24 cellular contexts compared by ENCODE assay signal in genomic region chr3:132325634-132326033, GRCh38. TPM values are rescaled to one million over a fixed set of nuclear protein-coding genes. Genes with fewer than 3 reads are reported as not detected.
A peak's percentile ranks its signal among the peaks of the same experiment; 100 is the strongest.
DNase-seq lines count a peak whose midpoint lies in the region; ATAC-seq and TF ChIP-seq lines count a peak whose summit lies in the region.
"Had no signal": no experiment of that assay in that cellular context is flagged by ENCODE, and none has a peak within 500 bp of the region (broad histone marks: within the 10 kb centered on the region; RNA-seq: fewer than 3 reads in every experiment).

No MANE protein-coding gene starts in this region.

- no peak overlapping the region for H3K14ac ChIP-seq in trophoblast cell (ENCODE audit: low read length)

- H2BK5ac ChIP-seq in trophoblast cell (ENCODE audit: low read depth, low read length, poor library complexity) = no peak overlapping the region

- H3K4me1 ChIP-seq in body of pancreas (peaks cover 24% of the 10 kb centered on the region), trophoblast cell (ENCODE audit: control insufficient read depth in 1 of 2, insufficient read depth in 2 of 2, low read length in 2 of 2) (peaks cover 0 to 3% of the 10 kb centered on the region in 2 experiments), MM.1S (ENCODE audit: low read length) (no peaks in the 10 kb centered on the region), right lobe of liver (no peaks in the 10 kb centered on the region)
- H3K4me1 ChIP-seq: Caco-2, esophagus muscularis mucosa had no signal

- H3K4me2 ChIP-seq in trophoblast cell (ENCODE audit: low read length) = no peak overlapping the region
- no peak overlapping the region for H3K4me2 ChIP-seq in MM.1S (ENCODE audit: low read depth, low read length)

- no peak overlapping the region for H4K91ac ChIP-seq in trophoblast cell (ENCODE audit: low read depth, low read length)

- 58 to 64% methylated on average over 2 of the region's 2 CpGs for WGBS in body of pancreas, 2 donors
- no CpG with 5 or more reads among the region's 2 CpGs for WGBS in trophoblast cell (ENCODE audit: extremely low coverage, insufficient coverage, insufficient read length)
- WGBS in right lobe of liver (ENCODE audit: insufficient coverage, low coverage, low lambda C conversion rate, missing lambda C conversion rate) = 57% methylated on average over 2 of the region's 2 CpGs

- no peak for DNase-seq in body of pancreas
- no peak for DNase-seq in trophoblast cell
- DNase-seq in hepatic stellate cell (ENCODE audit: low spot score) = no peak
- no peak for DNase-seq in MM.1S
- no peak for DNase-seq in right lobe of liver
- DNase-seq: activated CD8-positive, alpha-beta memory T cell treated with anti-CD3 and anti-CD28 coated beads for 24 hours; Caco-2; effector CD8-positive, alpha-beta T cell; HFFc6; NCI-H2029; NCI-H510A; occipital lobe; Right ventricle myocardium superior; stimulated activated naive CD4-positive, alpha-beta T cell had no signal

- H3K27me3 ChIP-seq in body of pancreas = no peaks in the 10 kb centered on the region
- H3K27me3 ChIP-seq in trophoblast cell (ENCODE audit: insufficient read depth, low read length) = no peaks in the 10 kb centered on the region
- no peaks in the 10 kb centered on the region for H3K27me3 ChIP-seq in MM.1S (replicated peaks; ENCODE audit: insufficient read depth, low read length)
- no peaks in the 10 kb centered on the region for H3K27me3 ChIP-seq in right lobe of liver
- H3K27me3 ChIP-seq: esophagus muscularis mucosa, tibial nerve had no signal

- ATAC-seq in GM19043 (IDR thresholded peaks at IDR 0.05; ENCODE audit: low read depth, unreplicated experiment) = peak; percentile 42
- peak; percentile 47 for ATAC-seq in HG03175 (IDR thresholded peaks at IDR 0.05; ENCODE audit: unreplicated experiment)
- peak; percentile 39 for ATAC-seq in body of pancreas
- no peak for ATAC-seq in GM18502 (IDR thresholded peaks at IDR 0.05; ENCODE audit: poor library complexity, unreplicated experiment)
- no peak for ATAC-seq in right lobe of liver
- ATAC-seq: left lobe of liver, sciatic nerve had no signal

- no peak overlapping the region for H2BK12ac ChIP-seq in trophoblast cell (ENCODE audit: low read length)

- H2AK5ac ChIP-seq in trophoblast cell (ENCODE audit: low read length) = no peak overlapping the region

- no peaks in the 10 kb centered on the region for H3K36me3 ChIP-seq in body of pancreas (replicated peaks in 1 of 2; ENCODE audit: insufficient read depth in 1 of 2, low read depth in 2 of 2)
- peaks cover 1 to 5% of the 10 kb centered on the region in 2 experiments for H3K36me3 ChIP-seq in trophoblast cell (ENCODE audit: control insufficient read depth in 1 of 2, insufficient read depth in 2 of 2, low read length in 2 of 2)
- H3K36me3 ChIP-seq in MM.1S (replicated peaks; ENCODE audit: insufficient read depth, low read length) = no peaks in the 10 kb centered on the region
- no peaks in the 10 kb centered on the region for H3K36me3 ChIP-seq in right lobe of liver
- H3K36me3 ChIP-seq: esophagus muscularis mucosa, tibial nerve had no signal

- no peak overlapping the region for H4K8ac ChIP-seq in trophoblast cell (ENCODE audit: low read depth, low read length)

- H2BK120ac ChIP-seq in trophoblast cell (ENCODE audit: insufficient read depth, low read length, poor library complexity) = peak overlapping the region; percentile 66

- H4K20me1 ChIP-seq in MM.1S (ENCODE audit: insufficient read depth, low read length) = no peaks in the 10 kb centered on the region

- no peak for TF ChIP-seq POLR2A in body of pancreas (IDR thresholded peaks at IDR 0.05)
- TF ChIP-seq POLR2A in right lobe of liver (IDR thresholded peaks at IDR 0.05) = no peak

- no peaks in the 10 kb centered on the region for H3K9me3 ChIP-seq in body of pancreas
- H3K9me3 ChIP-seq in trophoblast cell (ENCODE audit: insufficient read depth, low read depth, low read length) = no peaks in the 10 kb centered on the region
- H3K9me3 ChIP-seq in MM.1S (replicated peaks; ENCODE audit: insufficient read depth, low read length) = no peaks in the 10 kb centered on the region
- H3K9me3 ChIP-seq in right lobe of liver = no peaks in the 10 kb centered on the region
- H3K9me3 ChIP-seq: Caco-2, esophagus muscularis mucosa, tibial nerve had no signal

- H3K79me2 ChIP-seq in trophoblast cell (ENCODE audit: control insufficient read depth, insufficient read depth, low read length, poor library complexity) = no peaks in the 10 kb centered on the region
- no peaks in the 10 kb centered on the region for H3K79me2 ChIP-seq in MM.1S (ENCODE audit: low read length)

- peak overlapping the region in 3 of 4 donors; percentile 31 to 55 (median 47) for H3K27ac ChIP-seq in body of pancreas
- H3K27ac ChIP-seq in trophoblast cell (ENCODE audit: low read depth, low read length) = no peak overlapping the region
- no peak overlapping the region for H3K27ac ChIP-seq in MM.1S (ENCODE audit: low read length)
- H3K27ac ChIP-seq in right lobe of liver = no peak overlapping the region
- H3K27ac ChIP-seq: esophagus muscularis mucosa, tibial nerve had no signal

- H3K4me3 ChIP-seq in body of pancreas (no peak overlapping the region), trophoblast cell (ENCODE audit: low read depth, low read length) (no peak overlapping the region), MM.1S (ENCODE audit: low read length) (no peak overlapping the region), right lobe of liver (no peak overlapping the region)
- H3K4me3 ChIP-seq: esophagus muscularis mucosa, tibial nerve had no signal

- H4K12ac ChIP-seq in trophoblast cell (ENCODE audit: low read depth, low read length) = no peak overlapping the region

- no peak overlapping the region for H3K18ac ChIP-seq in trophoblast cell (ENCODE audit: low read length)

- H3K23ac ChIP-seq in trophoblast cell (ENCODE audit: low read length) = no peak overlapping the region

- H3K4ac ChIP-seq in trophoblast cell (ENCODE audit: low read depth, low read length) = no peak overlapping the region

- peaks cover 2% of the 10 kb centered on the region for H3K79me1 ChIP-seq in trophoblast cell (ENCODE audit: low read length)

- H3K9ac ChIP-seq in trophoblast cell (ENCODE audit: low read length) (no peak overlapping the region), MM.1S (ENCODE audit: low read length) (no peak overlapping the region)

- H3K9me2 ChIP-seq in MM.1S (replicated peaks; ENCODE audit: insufficient read depth, low read length) = no peaks in the 10 kb centered on the region

- H3F3A ChIP-seq in MM.1S (ENCODE audit: insufficient read depth, low read length) = no peaks in the 10 kb centered on the region

- TF ChIP-seq CTCF in body of pancreas (IDR thresholded peaks at IDR 0.05) = no peak
- no peak for TF ChIP-seq CTCF in MM.1S (IDR thresholded peaks at IDR 0.05; ENCODE audit: low read length)
- no peak for TF ChIP-seq CTCF in right lobe of liver (IDR thresholded peaks at IDR 0.05)

- intact Hi-C loops in body of pancreas (cut with DNase I) (no loop called here), right lobe of liver (cut with DNase I) (no loop called here)

- H2AFZ ChIP-seq in trophoblast cell (ENCODE audit: insufficient read depth, low read length, poor library complexity) (no peak overlapping the region), MM.1S (ENCODE audit: low read length) (no peak overlapping the region)

RNA-seq across cellular contexts. Expression of gene ACP3, which starts 8.4 kb away (rescaled TPM):
- total RNA-seq in body of pancreas (1 to 10 TPM in 1 of 2 donors, under 1 TPM in 1; 0.33 to 1.6 TPM), right lobe of liver (under 1 TPM in 5 of 6 experiments, not detected in 1; 0.12 to 0.49 (median 0.22) TPM)
- 20.2 and 23.0 TPM in 2 replicates for polyA plus RNA-seq in trophoblast cell (2013)
- total RNA-seq: astrocyte, chondrocyte, glomerular endothelial cell, HFFc6, left lobe of liver had no signal

Comparison
In these comparisons a context has a peak if more than half of its experiments do, and no peak if none do; other contexts are left out.
1. ATAC-seq: peak in GM19043 (single experiment), HG03175 (single experiment) and body of pancreas (single experiment); none in GM18502 (single experiment) and right lobe of liver (0 of 4).
2. H3K27ac ChIP-seq: peak in body of pancreas (3 of 4); none in trophoblast cell (single experiment), MM.1S (single experiment) and right lobe of liver (0 of 3).